ENCODE assay signal across 22 cellular contexts in the genomic region with DNA sequence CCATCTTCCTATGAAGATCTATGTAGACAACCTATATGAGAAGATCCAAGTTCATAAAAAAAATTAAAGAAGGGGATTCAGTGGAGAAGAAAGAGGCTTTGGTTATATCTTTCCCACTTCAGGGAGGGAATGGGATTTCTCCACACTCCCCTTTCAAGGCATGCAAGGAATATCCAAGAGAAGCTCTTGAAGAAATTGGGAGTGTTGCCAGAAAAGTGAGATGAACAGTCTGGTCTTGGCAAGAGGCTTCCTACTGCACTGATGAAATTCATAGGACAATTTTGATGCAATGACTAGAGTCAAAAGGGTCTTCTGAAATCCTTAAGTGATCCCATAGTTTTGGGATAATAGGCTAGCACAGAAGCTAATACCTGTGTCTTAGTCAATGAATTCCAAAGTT.
DNase-seq lines count a peak whose midpoint lies in the region; ATAC-seq and TF ChIP-seq lines count a peak whose summit lies in the region.
"Had no signal": no experiment of that assay in that cellular context is flagged by ENCODE, and none has a peak within 500 bp of the region (broad histone marks: within the 10 kb centered on the region; RNA-seq: fewer than 3 reads in every experiment).

No MANE protein-coding gene starts in this region.

- CTCF ChIA-PET in MCF 10A (lab: Yijun Ruan, JAX) = interaction anchor here (0.6 to 1.3 kb wide), 4 partner anchors 10 to 228 kb away, joined by 3 to 4 read pairs (median 4); no protein-coding TSS in a partner anchor
- CTCF ChIA-PET in mammary epithelial cell (lab: Charles Lee; ENCODE audit: low non-redundant PET) = no interaction called here

- DNase-seq in MCF 10A (ENCODE audit: unreplicated experiment) (peak; percentile 31), mammary epithelial cell (no peak), adipocyte (ENCODE audit: low read depth) (peak; percentile 32), fibroblast of pulmonary artery (ENCODE audit: low read depth) (peak; percentile 25), vagina (ENCODE audit: extremely low spot score in 2 of 2) (no peak), cortex of kidney (lab: John Stamatoyannopoulos, UW) (no peak)
- no peak for DNase-seq in activated T-cell treated with anti-CD3 and anti-CD28 coated beads, Interleukin-2, amount 50 U/mL, for 4 hours
- DNase-seq: DMS79, GOT3, MM.1S, NCI-H1048, NCI-H1417 treated with DMSO at 0.1 percent for 48 hours, NCI-H187, NCI-H510A treated with DMSO at 0.1 percent for 48 hours, NCI-H748 treated with DMSO at 0.1 percent for 48 hours, PC-9, RPMI8226, SHP77 had no signal

- H3K27me3 ChIP-seq in mammary epithelial cell (ENCODE audit: insufficient read depth, low read length) (no peaks in the 10 kb centered on the region), adipocyte (replicated peaks; ENCODE audit: control insufficient read depth, insufficient read depth, low read length) (no peaks in the 10 kb centered on the region), vagina (no peaks in the 10 kb centered on the region)

- no peaks in the 10 kb centered on the region for H4K20me1 ChIP-seq in mammary epithelial cell (ENCODE audit: insufficient read depth, low read length)

- TF ChIP-seq POLR2A in vagina (IDR thresholded peaks at IDR 0.05) = no peak

- H3K4me1 Mint-ChIP-seq in MCF 10A (ENCODE audit: insufficient read depth, unreplicated experiment) = no peaks in the 10 kb centered on the region
- no peaks in the 10 kb centered on the region for H3K4me1 Mint-ChIP-seq in activated T-cell treated with anti-CD3 and anti-CD28 coated beads, Interleukin-2, amount 50 U/mL, for 4 hours (ENCODE audit: low read depth)
- H3K4me1 Mint-ChIP-seq: B cell, CD14-positive monocyte had no signal

- dilution Hi-C loops in mammary epithelial cell (cut with HindIII; ENCODE audit: low sequenced_read_pairs) = no loop called here

- H3K4me2 ChIP-seq in mammary epithelial cell (ENCODE audit: insufficient read depth, low read depth, low read length) = no peak overlapping the region
- H3K4me2 ChIP-seq: PC-9 had no signal

- no peak for ATAC-seq in activated T-cell treated with anti-CD3 and anti-CD28 coated beads, Interleukin-2, amount 50 U/mL, for 4 hours
- ATAC-seq: K562 had no signal

- no peak overlapping the region for H2AFZ ChIP-seq in mammary epithelial cell (ENCODE audit: low read depth, low read length)
- H2AFZ ChIP-seq: PC-9 had no signal

- no peak for TF ChIP-seq CTCF in MCF 10A (IDR thresholded peaks at IDR 0.05; ENCODE audit: unreplicated experiment)
- no peak for TF ChIP-seq CTCF in mammary epithelial cell (conservative IDR thresholded peaks at IDR 0.05 in 1 of 2, IDR thresholded peaks at IDR 0.05 in 1 of 2; ENCODE audit: extremely low read depth in 1 of 2, insufficient read depth in 1 of 2, low read depth in 1 of 2, low read length in 2 of 2)
- no peak for TF ChIP-seq CTCF in fibroblast of pulmonary artery (IDR thresholded peaks at IDR 0.05; ENCODE audit: low read length, missing control alignments)
- no peak for TF ChIP-seq CTCF in vagina (IDR thresholded peaks at IDR 0.05)

- peaks cover 32% of the 10 kb centered on the region for H3K27me3 Mint-ChIP-seq in MCF 10A (ENCODE audit: insufficient read depth, unreplicated experiment)
- no peaks in the 10 kb centered on the region for H3K27me3 Mint-ChIP-seq in activated T-cell treated with anti-CD3 and anti-CD28 coated beads, Interleukin-2, amount 50 U/mL, for 4 hours (ENCODE audit: low read depth)
- H3K27me3 Mint-ChIP-seq: B cell had no signal

- H3K27ac ChIP-seq in mammary epithelial cell (ENCODE audit: insufficient read depth, low read depth, low read length) (no peak overlapping the region), vagina (no peak overlapping the region)
- H3K27ac ChIP-seq: PC-9, SK-N-MC had no signal

- no peaks in the 10 kb centered on the region for H3K9me3 ChIP-seq in mammary epithelial cell (replicated peaks; ENCODE audit: insufficient read depth, low read length)
- no peaks in the 10 kb centered on the region for H3K9me3 ChIP-seq in adipocyte (ENCODE audit: control insufficient read depth, low read length)
- H3K9me3 ChIP-seq in vagina = no peaks in the 10 kb centered on the region

- H3K4me3 ChIP-seq in mammary epithelial cell (replicated peaks in 1 of 3; ENCODE audit: insufficient read depth in 1 of 3, low read depth in 2 of 3, low read length in 3 of 3) (no peak overlapping the region), adipocyte (ENCODE audit: low read length) (no peak overlapping the region), fibroblast of pulmonary artery (replicated peaks; ENCODE audit: low read depth, low read length) (no peak overlapping the region), vagina (no peak overlapping the region)
- H3K4me3 ChIP-seq: K562, PC-9, SK-N-MC had no signal

- in situ Hi-C loops in mammary epithelial cell (cut with MboI; ENCODE audit: low sequenced_read_pairs in 2 of 2) = no loop called here

- intact Hi-C loops in MCF 10A (cut with micrococcal nuclease) = no loop called here
- intact Hi-C loops in mammary epithelial cell (cut with micrococcal nuclease) = no loop called here
- intact Hi-C loops in vagina (cut with DNase I) = no loop called here

- no peak overlapping the region for H3K4me3 Mint-ChIP-seq in MCF 10A (ENCODE audit: unreplicated experiment)
- H3K4me3 Mint-ChIP-seq in activated T-cell treated with anti-CD3 and anti-CD28 coated beads, Interleukin-2, amount 50 U/mL, for 4 hours = no peak overlapping the region
- H3K4me3 Mint-ChIP-seq: B cell, CD14-positive monocyte had no signal

- BruUV-seq in MCF 10A (replicated peaks; lab: Mats Ljungman, UMichigan) (no TSS peak), mammary epithelial cell (replicated peaks; lab: Mats Ljungman, UMichigan) (no TSS peak)

- H3K9ac ChIP-seq in mammary epithelial cell (ENCODE audit: insufficient read depth, low read length) (no peak overlapping the region), adipocyte (ENCODE audit: low read length) (no peak overlapping the region)

- no peaks in the 10 kb centered on the region for H3K36me3 Mint-ChIP-seq in MCF 10A (ENCODE audit: insufficient read depth, unreplicated experiment)
- no peaks in the 10 kb centered on the region for H3K36me3 Mint-ChIP-seq in activated T-cell treated with anti-CD3 and anti-CD28 coated beads, Interleukin-2, amount 50 U/mL, for 4 hours (ENCODE audit: insufficient read depth)
- H3K36me3 Mint-ChIP-seq: CD14-positive monocyte had no signal

- no peak overlapping the region for H3K27ac Mint-ChIP-seq in MCF 10A (ENCODE audit: low read depth, unreplicated experiment)
- H3K27ac Mint-ChIP-seq: B cell, CD14-positive monocyte had no signal

- POLR2A ChIA-PET in MCF 10A (lab: Yijun Ruan, JAX) = interaction anchor here (0.6 to 1.0 kb wide), 2 partner anchors 42 to 59 kb away, joined by 3 read pairs; no protein-coding TSS in a partner anchor

- no peaks in the 10 kb centered on the region for H3K79me2 ChIP-seq in mammary epithelial cell (ENCODE audit: insufficient read depth, low read length)

- H3K9me3 Mint-ChIP-seq in MCF 10A (ENCODE audit: unreplicated experiment) = no peaks in the 10 kb centered on the region
- H3K9me3 Mint-ChIP-seq in activated T-cell treated with anti-CD3 and anti-CD28 coated beads, Interleukin-2, amount 50 U/mL, for 4 hours = peaks cover 3% of the 10 kb centered on the region

- no peaks in the 10 kb centered on the region for H3K4me1 ChIP-seq in mammary epithelial cell (ENCODE audit: insufficient read depth, low read length)
- peaks cover 16% of the 10 kb centered on the region for H3K4me1 ChIP-seq in adipocyte (ENCODE audit: control insufficient read depth, insufficient read depth, low read length)
- H3K4me1 ChIP-seq in vagina = no peaks in the 10 kb centered on the region

- H3K36me3 ChIP-seq in mammary epithelial cell (ENCODE audit: insufficient read depth, low read length) = no peaks in the 10 kb centered on the region
- no peaks in the 10 kb centered on the region for H3K36me3 ChIP-seq in adipocyte (ENCODE audit: control insufficient read depth, insufficient read depth, low read length, severe bottlenecking)
- H3K36me3 ChIP-seq in vagina = no peaks in the 10 kb centered on the region

Comparison
In these comparisons a context has a peak if more than half of its experiments do, and no peak if none do; other contexts are left out.
1. DNase-seq: peak in MCF 10A (single experiment), adipocyte (single experiment) and fibroblast of pulmonary artery (single experiment); none in mammary epithelial cell (single experiment), vagina (0 of 2), cortex of kidney (single experiment) and activated T-cell treated with anti-CD3 and anti-CD28 coated beads, Interleukin-2, amount 50 U/mL, for 4 hours (single experiment).